ENCODE assay signal across 8 cellular contexts in genomic region chr6:16239090-16239797, GRCh38. TPM values are rescaled to one million over a fixed set of nuclear protein-coding genes. Genes with fewer than 3 reads are reported as not detected.
DNase-seq lines count a peak whose midpoint lies in the region; ATAC-seq and TF ChIP-seq lines count a peak whose summit lies in the region.

No MANE protein-coding gene starts in this region.

- H3K27me3 ChIP-seq in HAP-1 (ENCODE audit: low read depth): no peaks in the 10 kb centered on the region

- H3K36me3 ChIP-seq in HAP-1 (replicated peaks): no peaks in the 10 kb centered on the region

- H3K4me1 ChIP-seq in HAP-1: peaks cover 6% of the 10 kb centered on the region

- H3K4me3 ChIP-seq in HAP-1: peak overlapping the region; percentile 48
- H3K4me3 ChIP-seq in skeletal muscle cell (ENCODE audit: low read depth, low read length): peak overlapping the region; percentile 46

- no peaks in the 10 kb centered on the region for H3K9me3 ChIP-seq in HAP-1

- peak overlapping the region; percentile 58 for H3K27ac ChIP-seq in caudate nucleus (ENCODE audit: low read depth, low read length)

- peak in 13 of 14 donors; percentile 22 to 77 (median 58) for DNase-seq in C1 segment of cervical spinal cord (lab: John Stamatoyannopoulos, UW)
- DNase-seq in HAP-1 (ENCODE audit: low spot score in 2 of 2): peak; percentile 17 to 67
- peak in 48 of 61 donors; percentile 11 to 64 (median 33) for DNase-seq in caudate nucleus (lab: John Stamatoyannopoulos, UW)
- DNase-seq in iris pigment epithelial cell (ENCODE audit: low read depth): peak; percentile 43
- no peak for DNase-seq in skeletal muscle cell (ENCODE audit: low read depth)
- DNase-seq in effector CD4-positive, alpha-beta T cell: no peak

- in situ Hi-C loops in HAP-1 (cut with MboI; ENCODE audit: low sequenced_read_pairs): no loop called here

- ATAC-seq in HG03108 (IDR thresholded peaks at IDR 0.05; ENCODE audit: unreplicated experiment): no peak

TF ChIP-seq in PFSK-1, 5 proteins besides CTCF, POLR2A, EP300 and RAD21:
- no peak for TF ChIP-seq REST (IDR thresholded peaks at IDR 0.05; ENCODE audit: insufficient read depth in 1 of 2, low read depth in 2 of 2, low read length in 2 of 2)
- TF ChIP-seq POLR2AphosphoS5 (IDR thresholded peaks at IDR 0.05; ENCODE audit: low read depth, low read length): no peak
- TF ChIP-seq SIN3A (IDR thresholded peaks at IDR 0.05; ENCODE audit: borderline replicate concordance, insufficient read depth, low read length): no peak
- peak; percentile 42 for TF ChIP-seq FOXP2 (optimal IDR thresholded peaks at IDR 0.05; ENCODE audit: borderline replicate concordance, extremely low read depth, extremely low read length, insufficient read depth)
- TF ChIP-seq TAF1 (IDR thresholded peaks at IDR 0.05; ENCODE audit: borderline replicate concordance, insufficient read depth, low read length): no peak
TF ChIP-seq in PFSK-1: peak in this region for 1.

RNA-seq across cellular contexts. Expression of gene GMPR, which starts 0.9 kb away (rescaled TPM):
- 32.3 TPM for polyA plus RNA-seq in PFSK-1 (2012; ENCODE audit: insufficient read length, low read depth)

Comparison
In these comparisons a context has a peak if more than half of its experiments do, and no peak if none do; other contexts are left out.
1. DNase-seq: peak in C1 segment of cervical spinal cord (13 of 14), HAP-1 (2 of 2), caudate nucleus (48 of 61) and iris pigment epithelial cell (single experiment); none in skeletal muscle cell (single experiment) and effector CD4-positive, alpha-beta T cell (single experiment).